ENCODE assay signal across 1 cellular context in the genomic region with DNA sequence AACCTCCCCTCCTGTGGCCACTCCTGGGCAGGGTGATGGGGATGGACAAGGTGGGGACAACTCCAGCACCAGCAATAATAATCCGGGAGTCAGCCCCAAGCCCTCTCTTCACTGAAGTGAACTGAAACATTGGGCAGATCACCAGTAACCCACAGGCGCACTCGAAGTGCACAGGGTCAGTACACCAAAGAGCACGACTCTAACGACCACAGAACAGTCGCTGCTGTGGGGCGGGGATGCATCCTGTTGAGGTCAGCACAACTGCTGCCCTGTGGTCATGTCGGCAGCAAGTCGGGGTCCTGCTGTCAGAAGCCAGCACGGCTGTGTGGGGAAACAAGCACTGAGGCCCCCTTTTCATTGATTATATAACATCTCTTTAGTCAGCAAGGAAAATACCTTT.
TF ChIP-seq lines count a peak whose summit lies in the region.

No MANE protein-coding gene starts in this region.

TF ChIP-seq in HepG2, 621 proteins besides CTCF, POLR2A, EP300 and RAD21:
- TF ChIP-seq ZBTB42 (CRISPR knock-in tag; IDR thresholded peaks at IDR 0.05) (no peak), NFKBIZ (CRISPR knock-in tag; IDR thresholded peaks at IDR 0.05) (no peak), DNMT3B (CRISPR knock-in tag; conservative IDR thresholded peaks at IDR 0.05) (no peak), ZNF839 (CRISPR knock-in tag; IDR thresholded peaks at IDR 0.05; ENCODE audit: borderline replicate concordance) (no peak)
- TF ChIP-seq, protein P1, sequence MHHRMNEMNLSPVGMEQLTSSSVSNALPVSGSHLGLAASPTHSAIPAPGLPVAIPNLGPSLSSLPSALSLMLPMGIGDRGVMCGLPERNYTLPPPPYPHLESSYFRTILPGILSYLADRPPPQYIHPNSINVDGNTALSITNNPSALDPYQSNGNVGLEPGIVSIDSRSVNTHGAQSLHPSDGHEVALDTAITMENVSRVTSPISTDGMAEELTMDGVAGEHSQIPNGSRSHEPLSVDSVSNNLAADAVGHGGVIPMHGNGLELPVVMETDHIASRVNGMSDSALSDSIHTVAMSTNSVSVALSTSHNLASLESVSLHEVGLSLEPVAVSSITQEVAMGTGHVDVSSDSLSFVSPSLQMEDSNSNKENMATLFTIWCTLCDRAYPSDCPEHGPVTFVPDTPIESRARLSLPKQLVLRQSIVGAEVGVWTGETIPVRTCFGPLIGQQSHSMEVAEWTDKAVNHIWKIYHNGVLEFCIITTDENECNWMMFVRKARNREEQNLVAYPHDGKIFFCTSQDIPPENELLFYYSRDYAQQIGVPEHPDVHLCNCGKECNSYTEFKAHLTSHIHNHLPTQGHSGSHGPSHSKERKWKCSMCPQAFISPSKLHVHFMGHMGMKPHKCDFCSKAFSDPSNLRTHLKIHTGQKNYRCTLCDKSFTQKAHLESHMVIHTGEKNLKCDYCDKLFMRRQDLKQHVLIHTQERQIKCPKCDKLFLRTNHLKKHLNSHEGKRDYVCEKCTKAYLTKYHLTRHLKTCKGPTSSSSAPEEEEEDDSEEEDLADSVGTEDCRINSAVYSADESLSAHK (CRISPR knock-in tag; IDR thresholded peaks at IDR 0.05; ENCODE audit: borderline replicate concordance): no peak
- TF ChIP-seq, protein P2, sequence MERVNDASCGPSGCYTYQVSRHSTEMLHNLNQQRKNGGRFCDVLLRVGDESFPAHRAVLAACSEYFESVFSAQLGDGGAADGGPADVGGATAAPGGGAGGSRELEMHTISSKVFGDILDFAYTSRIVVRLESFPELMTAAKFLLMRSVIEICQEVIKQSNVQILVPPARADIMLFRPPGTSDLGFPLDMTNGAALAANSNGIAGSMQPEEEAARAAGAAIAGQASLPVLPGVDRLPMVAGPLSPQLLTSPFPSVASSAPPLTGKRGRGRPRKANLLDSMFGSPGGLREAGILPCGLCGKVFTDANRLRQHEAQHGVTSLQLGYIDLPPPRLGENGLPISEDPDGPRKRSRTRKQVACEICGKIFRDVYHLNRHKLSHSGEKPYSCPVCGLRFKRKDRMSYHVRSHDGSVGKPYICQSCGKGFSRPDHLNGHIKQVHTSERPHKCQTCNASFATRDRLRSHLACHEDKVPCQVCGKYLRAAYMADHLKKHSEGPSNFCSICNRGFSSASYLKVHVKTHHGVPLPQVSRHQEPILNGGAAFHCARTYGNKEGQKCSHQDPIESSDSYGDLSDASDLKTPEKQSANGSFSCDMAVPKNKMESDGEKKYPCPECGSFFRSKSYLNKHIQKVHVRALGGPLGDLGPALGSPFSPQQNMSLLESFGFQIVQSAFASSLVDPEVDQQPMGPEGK (CRISPR knock-in tag; IDR thresholded peaks at IDR 0.05): no peak
